Comparison of ENCODE assay signal across 29 cellular contexts in the genomic region with DNA sequence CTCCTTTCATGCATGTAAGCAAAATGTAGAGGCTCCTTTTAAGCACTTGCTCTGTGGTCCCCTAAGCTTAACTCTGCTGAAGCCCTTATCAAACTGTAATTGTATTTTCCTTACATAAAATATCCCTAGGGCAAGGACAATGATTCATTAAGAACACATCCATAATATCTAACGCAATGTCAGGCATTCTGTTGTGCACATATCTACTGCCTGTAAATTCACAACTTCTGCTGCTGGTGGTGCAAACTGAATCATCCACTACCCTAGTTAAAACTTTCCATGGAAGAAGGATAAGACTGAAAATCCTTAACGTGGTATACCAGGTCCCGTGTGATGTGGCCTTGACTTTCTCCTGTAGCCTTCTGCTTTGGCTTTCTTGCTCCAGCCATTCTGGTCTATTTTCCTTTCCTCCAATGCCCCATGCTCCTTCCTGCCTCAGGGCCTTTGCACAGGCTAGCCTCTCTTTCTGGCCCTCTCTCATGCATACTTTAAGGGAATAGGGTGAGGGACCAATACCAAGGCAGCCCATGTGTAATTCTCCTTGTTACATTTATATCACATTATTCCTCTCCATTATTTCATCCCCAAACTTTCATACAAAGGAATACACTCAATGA.
DNase-seq lines count a peak whose midpoint lies in the region; ATAC-seq, FAIRE-seq and TF ChIP-seq lines count a peak whose summit lies in the region.
"Had no signal": no experiment of that assay in that cellular context is flagged by ENCODE, and none has a peak within 500 bp of the region (broad histone marks: within the 10 kb centered on the region; RNA-seq: fewer than 3 reads in every experiment).

No MANE protein-coding gene starts in this region.

- TF ChIP-seq CTCF in HEK293 (tag by site-specific recombination; IDR thresholded peaks at IDR 0.05) (no peak), pancreas (IDR thresholded peaks at IDR 0.05) (no peak)

- peak overlapping the region; percentile 89 for H3K27ac Mint-ChIP-seq in activated naive CD4-positive, alpha-beta T cell treated with anti-CD3 and anti-CD28 coated beads, Interleukin-2, amount 50 U/mL, for 24 hours
- H3K27ac Mint-ChIP-seq in T-helper 17 cell, result peak overlapping the region; percentile 34

- H3K9me3 ChIP-seq in HEK293 (ENCODE audit: control insufficient read depth, insufficient read depth, low read depth, low read length) (no peaks in the 10 kb centered on the region), T-helper 17 cell (ENCODE audit: control insufficient read depth, low read length, poor library complexity, severe bottlenecking) (no peaks in the 10 kb centered on the region), pancreas (no peaks in the 10 kb centered on the region)
- H3K9me3 ChIP-seq: BE2C, HAP-1, thoracic aorta, vagina had no signal

- H3K4me3 ChIP-seq in HEK293 (ENCODE audit: low read depth, low read length), result no peak overlapping the region
- H3K4me3 ChIP-seq in pancreas, result no peak overlapping the region
- H3K4me3 ChIP-seq: HAP-1, PC-9, skin epidermis, thoracic aorta, vagina had no signal

- peaks cover 0 to 9% (median 0%) of the 10 kb centered on the region in 4 donors for H3K27me3 ChIP-seq in pancreas
- H3K27me3 ChIP-seq: BE2C, vagina had no signal

- H3K4me1 ChIP-seq in HEK293 (ENCODE audit: control insufficient read depth, insufficient read depth, low read length) (no peaks in the 10 kb centered on the region), pancreas (no peaks in the 10 kb centered on the region)
- H3K4me1 ChIP-seq: HAP-1, parathyroid adenoma, vagina had no signal

- POLR2A ChIA-PET in HEK293 (lab: Yijun Ruan, JAX), result no interaction called here

- intact Hi-C loops in pancreas (cut with DNase I), result no loop called here

- 73 to 80% methylated on average over 3 of the region's 3 CpGs for WGBS in pancreas, 2 donors

- H3K9me3 Mint-ChIP-seq in activated naive CD4-positive, alpha-beta T cell treated with anti-CD3 and anti-CD28 coated beads, Interleukin-2, amount 50 U/mL, for 24 hours, result no peaks in the 10 kb centered on the region
- H3K9me3 Mint-ChIP-seq: activated T-helper 2 cell treated with anti-CD3 and anti-CD28 coated beads, Interferon-gamma antibody, Interleukin-2, Interleukin-4, amounts not matched to agents 10 μg/mL and 5 μg/mL and 100 μg/mL, durations not matched to agents 14 hours and 24 hours and 36 hours; central memory CD8-positive, alpha-beta T cell; neural crest cell had no signal

- FAIRE-seq in pancreas (lab: Jason Lieb, UNC), result no peak
- FAIRE-seq: GM12892 had no signal

- CTCF ChIA-PET in HEK293 (lab: Yijun Ruan, JAX), result no interaction called here

- ATAC-seq in T-helper 17 cell (no peak), GM18517 (IDR thresholded peaks at IDR 0.05; ENCODE audit: unreplicated experiment) (no peak), pancreas (no peak)

- H3K36me3 Mint-ChIP-seq in activated naive CD4-positive, alpha-beta T cell treated with anti-CD3 and anti-CD28 coated beads, Interleukin-2, amount 50 U/mL, for 24 hours, result no peaks in the 10 kb centered on the region
- peaks cover 6% of the 10 kb centered on the region for H3K36me3 Mint-ChIP-seq in T-helper 17 cell (ENCODE audit: low read depth)

- peak overlapping the region; percentile 48 for H3K4me3 Mint-ChIP-seq in activated naive CD4-positive, alpha-beta T cell treated with anti-CD3 and anti-CD28 coated beads, Interleukin-2, amount 50 U/mL, for 24 hours
- H3K4me3 Mint-ChIP-seq in T-helper 17 cell, result peak overlapping the region; percentile 49
- H3K4me3 Mint-ChIP-seq: central memory CD8-positive, alpha-beta T cell; neural crest cell had no signal

- no peak overlapping the region for H3K27ac ChIP-seq in HEK293 (ENCODE audit: extremely low read depth, low read depth, low read length)
- peak overlapping the region; percentile 30 for H3K27ac ChIP-seq in temporal lobe (ENCODE audit: low read depth, low read length)
- no peak overlapping the region for H3K27ac ChIP-seq in pancreas
- H3K27ac ChIP-seq: parathyroid adenoma, PC-9, skin epidermis, thoracic aorta, vagina, WERI-Rb-1 had no signal

- H3K36me3 ChIP-seq in HEK293 (ENCODE audit: control insufficient read depth in 2 of 2, insufficient read depth in 1 of 2, low read length in 2 of 2) (no peaks in the 10 kb centered on the region), pancreas (no peaks in the 10 kb centered on the region)
- H3K36me3 ChIP-seq: BE2C, HAP-1, thoracic aorta, vagina, WERI-Rb-1 had no signal

- DNase-seq in activated naive CD4-positive, alpha-beta T cell (lab: John Stamatoyannopoulos, UW), result no peak
- DNase-seq in T-helper 17 cell, result no peak
- DNase-seq in pancreas, result no peak
- DNase-seq: BE2C; DMS153; glutamatergic neuron; KG1; mammary epithelial cell; NCI-H1417 treated with DMSO at 0.1 percent for 48 hours; NCI-H345; NCI-H69; PC-9; SHP77 treated with DMSO at 0.1 percent for 48 hours; stimulated activated naive CD4-positive, alpha-beta T cell treated with Interleukin-2 at 50 U/mL for 16 hours; T1000; WERI-Rb-1 had no signal

- H3K4me1 Mint-ChIP-seq in activated naive CD4-positive, alpha-beta T cell treated with anti-CD3 and anti-CD28 coated beads, Interleukin-2, amount 50 U/mL, for 24 hours, result peaks cover 75% of the 10 kb centered on the region
- H3K4me1 Mint-ChIP-seq in T-helper 17 cell, result peaks cover 23% of the 10 kb centered on the region
- H3K4me1 Mint-ChIP-seq: neural crest cell had no signal

- no peaks in the 10 kb centered on the region for H3K27me3 Mint-ChIP-seq in activated naive CD4-positive, alpha-beta T cell treated with anti-CD3 and anti-CD28 coated beads, Interleukin-2, amount 50 U/mL, for 24 hours
- peaks cover 8% of the 10 kb centered on the region for H3K27me3 Mint-ChIP-seq in T-helper 17 cell

TF ChIP-seq in HEK293, 187 proteins besides CTCF, POLR2A, EP300 and RAD21:
- TF ChIP-seq, protein P1, sequence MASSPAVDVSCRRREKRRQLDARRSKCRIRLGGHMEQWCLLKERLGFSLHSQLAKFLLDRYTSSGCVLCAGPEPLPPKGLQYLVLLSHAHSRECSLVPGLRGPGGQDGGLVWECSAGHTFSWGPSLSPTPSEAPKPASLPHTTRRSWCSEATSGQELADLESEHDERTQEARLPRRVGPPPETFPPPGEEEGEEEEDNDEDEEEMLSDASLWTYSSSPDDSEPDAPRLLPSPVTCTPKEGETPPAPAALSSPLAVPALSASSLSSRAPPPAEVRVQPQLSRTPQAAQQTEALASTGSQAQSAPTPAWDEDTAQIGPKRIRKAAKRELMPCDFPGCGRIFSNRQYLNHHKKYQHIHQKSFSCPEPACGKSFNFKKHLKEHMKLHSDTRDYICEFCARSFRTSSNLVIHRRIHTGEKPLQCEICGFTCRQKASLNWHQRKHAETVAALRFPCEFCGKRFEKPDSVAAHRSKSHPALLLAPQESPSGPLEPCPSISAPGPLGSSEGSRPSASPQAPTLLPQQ (tag by site-specific recombination; IDR thresholded peaks at IDR 0.05), result no peak
- peak; percentile 67 for TF ChIP-seq ZNF623 (tag by site-specific recombination; IDR thresholded peaks at IDR 0.05)
